In the genomic region with DNA sequence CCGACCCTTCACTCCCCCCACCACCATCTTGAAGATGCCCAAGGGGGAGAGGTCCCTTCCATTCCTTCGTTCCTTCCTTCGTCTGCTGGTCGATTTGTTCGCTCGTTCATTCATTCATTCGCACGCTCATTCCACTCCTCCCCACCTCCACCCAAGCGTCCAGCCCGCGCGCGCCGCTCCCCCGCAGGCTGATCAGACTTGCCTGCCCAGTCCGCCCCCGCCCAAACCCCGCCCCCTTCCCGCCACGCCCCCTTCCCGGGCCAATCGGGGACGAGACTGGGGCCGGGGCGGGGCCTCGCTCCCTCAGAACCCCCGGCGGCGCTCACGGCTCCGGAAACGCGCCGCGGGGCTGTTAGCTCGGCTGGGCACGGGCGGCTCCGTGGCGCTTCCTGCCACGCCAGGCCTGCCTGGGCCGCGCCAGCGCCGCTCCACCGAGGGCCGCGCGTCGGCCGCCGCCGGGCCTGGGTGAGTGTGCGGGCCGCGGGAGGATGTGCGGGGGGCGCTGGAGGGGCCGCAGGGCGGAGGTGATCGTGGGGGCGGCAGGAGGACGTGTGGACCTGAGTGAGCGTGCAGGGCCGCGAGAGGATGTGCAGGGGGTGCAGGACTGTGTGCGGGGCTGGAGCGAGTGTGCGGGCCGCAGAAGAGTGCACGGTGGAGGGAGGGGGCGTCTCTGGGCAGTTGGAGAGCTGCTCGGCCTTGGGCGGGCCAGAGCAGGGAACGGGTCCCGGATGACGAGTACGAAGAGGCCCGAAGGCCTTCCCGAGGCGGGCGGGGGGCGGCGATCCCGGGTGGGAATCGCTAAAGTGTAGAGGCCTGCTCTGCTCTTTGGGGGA, we compare ENCODE assay signal across 8 cellular contexts. TPM values are rescaled to one million over a fixed set of nuclear protein-coding genes. Genes with fewer than 3 reads are reported as not detected.
DNase-seq lines count a peak whose midpoint lies in the region; ATAC-seq, FAIRE-seq and TF ChIP-seq lines count a peak whose summit lies in the region.

A gene with protein sequence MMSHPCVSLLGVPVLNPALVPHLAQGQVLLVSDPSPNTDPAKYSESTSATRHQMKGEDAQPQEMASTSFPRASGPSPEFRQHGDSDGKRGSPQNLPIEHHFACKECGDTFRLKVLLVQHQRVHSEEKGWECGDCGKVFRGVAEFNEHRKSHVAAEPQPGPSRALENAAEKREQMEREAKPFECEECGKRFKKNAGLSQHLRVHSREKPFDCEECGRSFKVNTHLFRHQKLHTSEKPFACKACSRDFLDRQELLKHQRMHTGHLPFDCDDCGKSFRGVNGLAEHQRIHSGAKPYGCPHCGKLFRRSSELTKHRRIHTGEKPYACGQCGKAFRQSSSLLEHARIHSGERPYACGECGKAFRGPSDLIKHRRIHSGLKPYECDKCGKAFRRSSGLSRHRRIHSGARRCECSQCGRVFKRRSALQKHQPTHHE (plus strand): TSS at position 333 of the 833 bp plus-strand sequence. CDS start 2,527 bp downstream, outside the sequence.

- FAIRE-seq in urothelium cell line (lab: Jason Lieb, UNC), result no peak

- H3K27me3 ChIP-seq in right cardiac atrium (ENCODE audit: control insufficient read depth, insufficient read depth), result no peaks in the 10 kb centered on the region

- H3K4me1 ChIP-seq in right cardiac atrium (ENCODE audit: control insufficient read depth, insufficient read depth, low read length), result no peaks in the 10 kb centered on the region

- ATAC-seq in HG02759 (IDR thresholded peaks at IDR 0.05; ENCODE audit: unreplicated experiment) (peak; percentile 87), right cardiac atrium (peak; percentile 99)

- in situ Hi-C loops in GM13976 (cut with MboI; ENCODE audit: low sequenced_read_pairs, unreplicated experiment), result no loop called here

- no peak for TF ChIP-seq CTCF in GM13976 (IDR thresholded peaks at IDR 0.05; ENCODE audit: borderline replicate concordance, control extremely low read depth, extremely low read depth, insufficient read depth, missing control alignments)

- H3K9me3 ChIP-seq in right cardiac atrium (ENCODE audit: control insufficient read depth, low read length), result no peaks in the 10 kb centered on the region

- WGBS in right cardiac atrium, result under 1% methylated on average over 85 of the region's 86 CpGs

- DNase-seq in GM13976 (ENCODE audit: low spot score) (peak; percentile 90), NCI-H1417 (lab: John Stamatoyannopoulos, UW) (peak; percentile 88 to 89 (median 89)), anterior cingulate cortex (lab: John Stamatoyannopoulos, UW) (peak in 57 of 58 donors; percentile 7 to 85 (median 69)), right cardiac atrium (peak; percentile 81 to 92 (median 91)), putamen (ENCODE audit: low spot score) (peak; percentile 80), urothelium cell line (ENCODE audit: low spot score) (peak; percentile 92)

- peak within 1 kb of the TSS; percentile 66 for H3K4me3 ChIP-seq in right cardiac atrium (ENCODE audit: low read length)

- intact Hi-C loops in T-helper 2 cell treated with Interferon-gamma antibody and Interleukin-4, amounts not matched to agents 100 ng/mL and 5 ng/mL, for 36 hours (cut with micrococcal nuclease), result loop anchor here (1.0 to 10.0 kb wide), 3 partner anchors 9 to 379 kb away; a partner anchor contains a TSS
- intact Hi-C loops in right cardiac atrium (cut with DNase I), result no loop called here

- H3K27ac ChIP-seq in right cardiac atrium (ENCODE audit: low read length), result no peak within 1 kb of the TSS

RNA-seq across cellular contexts. Expression of the gene that starts here (rescaled TPM):
- total RNA-seq in T-helper 2 cell treated with Interferon-gamma antibody and Interleukin-4, amounts not matched to agents 100 ng/mL and 5 ng/mL, for 36 hours, result 20.1 and 20.7 TPM in 2 replicates
- total RNA-seq in right cardiac atrium, result 1 to 10 TPM; 5.2 to 7.5 (median 6.3) TPM
- 2.7 TPM for polyA plus RNA-seq in right cardiac atrium
